ENCODE assay signal across 1 cellular context in the genomic region with DNA sequence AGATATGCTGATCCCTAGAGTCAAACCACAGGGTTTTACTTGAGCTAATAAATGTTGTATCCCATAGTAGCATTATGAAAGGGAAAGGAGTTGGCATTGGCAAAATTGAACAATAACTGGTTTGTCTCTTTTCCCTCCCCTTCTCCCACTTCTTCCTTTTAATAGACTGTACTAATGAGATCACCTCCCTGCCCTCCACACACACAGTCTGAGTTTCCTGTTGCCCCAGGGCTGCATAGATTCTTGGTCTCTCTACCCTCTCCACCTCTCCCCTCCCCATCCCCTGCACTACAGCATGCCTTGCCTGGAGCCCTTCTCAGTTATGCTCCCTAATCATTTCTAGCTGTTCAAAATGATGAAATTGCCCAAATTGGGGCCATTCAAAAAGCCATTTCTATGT.
TF ChIP-seq lines count a peak whose summit lies in the region.

No MANE protein-coding gene starts in this region.

TF ChIP-seq in IMR-90, 13 proteins besides CTCF, POLR2A, EP300 and RAD21 (continued from another document):
- TF ChIP-seq CHD1 (IDR thresholded peaks at IDR 0.05; ENCODE audit: low read depth, low read length): no peak
- no peak for TF ChIP-seq MAZ (IDR thresholded peaks at IDR 0.05; ENCODE audit: borderline replicate concordance, low read depth, low read length)
- no peak for TF ChIP-seq SMC3 (IDR thresholded peaks at IDR 0.05; ENCODE audit: low read depth, low read length)
- no peak for TF ChIP-seq RFX5 (IDR thresholded peaks at IDR 0.05; ENCODE audit: low read depth, low read length)
- TF ChIP-seq MAFK (IDR thresholded peaks at IDR 0.05; ENCODE audit: low read depth, low read length): no peak
